ENCODE assay signal across 13 cellular contexts in the genomic region with DNA sequence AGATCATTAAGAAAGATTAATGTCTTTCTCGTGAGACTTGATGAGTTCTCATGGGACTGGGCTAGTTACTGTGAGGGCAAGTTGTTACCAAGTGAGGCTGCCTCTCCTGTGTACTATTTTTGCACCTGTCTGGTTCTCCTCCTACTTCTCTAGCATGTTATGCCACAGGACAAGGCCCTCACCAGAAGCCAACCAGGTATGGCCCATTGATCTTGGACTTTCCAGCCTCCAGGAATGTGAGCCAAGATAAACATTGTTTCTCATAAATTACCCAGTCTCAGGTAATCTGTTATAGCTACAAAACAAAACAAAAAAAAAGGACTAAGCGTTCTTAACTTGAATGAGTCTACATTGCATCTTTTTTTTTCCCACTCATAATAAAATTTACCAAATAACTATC.
"Had no signal": no experiment of that assay in that cellular context is flagged by ENCODE, and none has a peak within 500 bp of the region (broad histone marks: within the 10 kb centered on the region; RNA-seq: fewer than 3 reads in every experiment).

No MANE protein-coding gene starts in this region.

- DNase-seq: activated CD4-positive, alpha-beta memory T cell treated with anti-CD3 and anti-CD28 coated beads, Interleukin-2, amount 10 ng/mL, durations not matched to agents 7 days and 5 days; activated gamma-delta T cell; activated T-cell treated with anti-CD3 and anti-CD28 coated beads, Interleukin-2, amount 50 U/mL, for 48 hours; aorta; foreskin keratinocyte; head of caudate nucleus; left ventricle myocardium superior; right cardiac atrium; T-helper 9 cell; tibial artery; uterus had no signal

- ATAC-seq: foreskin keratinocyte; left ventricle myocardium superior; right cardiac atrium; stimulated activated effector memory CD8-positive, alpha-beta T cell treated with anti-CD3 and anti-CD28 coated beads, Interleukin-12 subunit alpha, Interleukin-12 subunit beta, amount 100 ng/mL, for 72 hours had no signal

- H3K4me3 ChIP-seq: smooth muscle cell, tibial artery, uterus had no signal
